Comparison of ENCODE assay signal across 10 cellular contexts in the genomic region with DNA sequence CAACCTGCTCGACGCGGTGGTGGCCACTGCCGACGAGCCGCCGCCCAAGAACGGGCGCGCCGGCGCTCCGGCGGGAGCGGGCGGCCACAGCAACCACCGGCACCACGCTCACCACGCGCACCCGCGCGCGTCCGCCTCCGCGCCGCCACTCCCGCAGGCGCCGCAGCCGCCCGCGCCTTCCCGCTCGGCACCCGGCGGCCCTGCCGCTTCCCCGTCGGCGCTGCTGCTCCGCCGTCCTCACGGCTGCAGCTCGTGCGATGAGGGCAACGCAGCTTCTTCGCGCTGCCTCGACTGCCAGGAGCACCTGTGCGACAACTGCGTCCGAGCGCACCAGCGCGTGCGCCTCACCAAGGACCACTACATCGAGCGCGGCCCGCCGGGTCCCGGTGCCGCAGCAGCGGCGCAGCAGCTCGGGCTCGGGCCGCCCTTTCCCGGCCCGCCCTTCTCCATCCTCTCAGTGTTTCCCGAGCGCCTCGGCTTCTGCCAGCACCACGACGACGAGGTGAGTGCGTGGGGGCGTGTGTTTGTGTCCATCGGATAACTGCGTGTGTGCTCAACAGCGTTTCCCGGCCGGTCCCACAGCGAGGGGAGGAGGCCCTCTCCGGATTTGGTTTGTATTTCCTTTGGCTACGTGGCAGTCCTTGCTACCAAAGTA. TPM values are rescaled to one million over a fixed set of nuclear protein-coding genes. Genes with fewer than 3 reads are reported as not detected.
DNase-seq lines count a peak whose midpoint lies in the region; ATAC-seq, FAIRE-seq and TF ChIP-seq lines count a peak whose summit lies in the region.
"Had no signal": no experiment of that assay in that cellular context is flagged by ENCODE, and none has a peak within 500 bp of the region (broad histone marks: within the 10 kb centered on the region; RNA-seq: fewer than 3 reads in every experiment).

No MANE protein-coding gene starts in this region.

- DNase-seq in activated CD4-positive, CD25-positive, alpha-beta regulatory T cell treated with anti-CD3 and anti-CD28 coated beads, Interleukin-2, amount 50 U/mL, for 72 hours = peak; percentile 33
- DNase-seq in WTC11 (ENCODE audit: low spot score) (no peak), amniotic stem cell (lab: John Stamatoyannopoulos, UW) (no peak), GM19239 (ENCODE audit: insufficient read length, low spot score) (no peak)
- no peak for DNase-seq in stimulated activated effector memory CD8-positive, alpha-beta T cell treated with anti-CD3 and anti-CD28 coated beads, Interleukin-12 subunit alpha, Interleukin-12 subunit beta, amount 100 ng/mL, for 72 hours (ENCODE audit: low spot score in 2 of 2)
- DNase-seq: C1 segment of cervical spinal cord, WERI-Rb-1 had no signal

- H3K4me1 ChIP-seq in iPS-18a (ENCODE audit: control insufficient read depth, low read depth, low read length) = peaks cover 37% of the 10 kb centered on the region

- H3K4me3 Mint-ChIP-seq in WTC11 = peak overlapping the region; percentile 100
- peak overlapping the region; percentile 65 for H3K4me3 Mint-ChIP-seq in stimulated activated effector memory CD8-positive, alpha-beta T cell treated with anti-CD3 and anti-CD28 coated beads, Interleukin-12 subunit alpha, Interleukin-12 subunit beta, amount 100 ng/mL, for 72 hours

- no peak for ATAC-seq in activated CD4-positive, CD25-positive, alpha-beta regulatory T cell treated with anti-CD3 and anti-CD28 coated beads, Interleukin-2, amount 50 U/mL, for 24 hours
- ATAC-seq in WTC11 (no peak), GM19351 (IDR thresholded peaks at IDR 0.05; ENCODE audit: unreplicated experiment) (no peak)
- no peak for ATAC-seq in stimulated activated effector memory CD8-positive, alpha-beta T cell treated with anti-CD3 and anti-CD28 coated beads, Interleukin-12 subunit alpha, Interleukin-12 subunit beta, amount 100 ng/mL, for 72 hours

- H3K4me3 ChIP-seq in iPS-18a (ENCODE audit: low read length) = peak overlapping the region; percentile 98

- POLR2A ChIA-PET in WTC11 (lab: Charles Lee) = no interaction called here

- no peaks in the 10 kb centered on the region for H3K9me3 ChIP-seq in iPS-18a (ENCODE audit: control insufficient read depth, low read depth, low read length)

- no peak for TF ChIP-seq CTCF in WTC11 (IDR thresholded peaks at IDR 0.05)

- CTCF ChIA-PET in WTC11 (lab: Charles Lee) = no interaction called here

- peak overlapping the region; percentile 96 for H3K27ac Mint-ChIP-seq in WTC11
- H3K27ac Mint-ChIP-seq in stimulated activated effector memory CD8-positive, alpha-beta T cell treated with anti-CD3 and anti-CD28 coated beads, Interleukin-12 subunit alpha, Interleukin-12 subunit beta, amount 100 ng/mL, for 72 hours = no peak overlapping the region

- H3K4me1 Mint-ChIP-seq in WTC11 = peaks cover 44% of the 10 kb centered on the region
- H3K4me1 Mint-ChIP-seq in stimulated activated effector memory CD8-positive, alpha-beta T cell treated with anti-CD3 and anti-CD28 coated beads, Interleukin-12 subunit alpha, Interleukin-12 subunit beta, amount 100 ng/mL, for 72 hours = peaks cover 7% of the 10 kb centered on the region

- peaks cover 53% of the 10 kb centered on the region for H3K36me3 Mint-ChIP-seq in WTC11
- H3K36me3 Mint-ChIP-seq in stimulated activated effector memory CD8-positive, alpha-beta T cell treated with anti-CD3 and anti-CD28 coated beads, Interleukin-12 subunit alpha, Interleukin-12 subunit beta, amount 100 ng/mL, for 72 hours = no peaks in the 10 kb centered on the region

- H3K9me3 Mint-ChIP-seq in WTC11 = no peaks in the 10 kb centered on the region
- H3K9me3 Mint-ChIP-seq in stimulated activated effector memory CD8-positive, alpha-beta T cell treated with anti-CD3 and anti-CD28 coated beads, Interleukin-12 subunit alpha, Interleukin-12 subunit beta, amount 100 ng/mL, for 72 hours = no peaks in the 10 kb centered on the region

- H3K27me3 Mint-ChIP-seq in WTC11 (ENCODE audit: low read depth) = peaks cover 7% of the 10 kb centered on the region; the same call in 1 of the 2 replicates

- no peak for FAIRE-seq in GM19239 (lab: Jason Lieb, UNC)

- H3K36me3 ChIP-seq in iPS-18a (ENCODE audit: control insufficient read depth, low read depth, low read length) = peaks cover 41% of the 10 kb centered on the region
- H3K36me3 ChIP-seq: WERI-Rb-1 had no signal

- H3K27ac ChIP-seq in iPS-18a (ENCODE audit: low read length) = peak overlapping the region; percentile 12
- H3K27ac ChIP-seq: WERI-Rb-1 had no signal

- no peaks in the 10 kb centered on the region for H3K27me3 ChIP-seq in iPS-18a (ENCODE audit: control insufficient read depth, insufficient read depth, low read length)

- H3K9ac ChIP-seq in iPS-18a (ENCODE audit: low read length) = peak overlapping the region; percentile 95

TF ChIP-seq in WTC11, 78 proteins besides CTCF, POLR2A, EP300 and RAD21 (continues in another document):
- TF ChIP-seq, protein P1, sequence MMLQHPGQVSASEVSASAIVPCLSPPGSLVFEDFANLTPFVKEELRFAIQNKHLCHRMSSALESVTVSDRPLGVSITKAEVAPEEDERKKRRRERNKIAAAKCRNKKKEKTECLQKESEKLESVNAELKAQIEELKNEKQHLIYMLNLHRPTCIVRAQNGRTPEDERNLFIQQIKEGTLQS (CRISPR knock-in tag; conservative IDR thresholded peaks at IDR 0.05) = no peak
- TF ChIP-seq, protein P2, sequence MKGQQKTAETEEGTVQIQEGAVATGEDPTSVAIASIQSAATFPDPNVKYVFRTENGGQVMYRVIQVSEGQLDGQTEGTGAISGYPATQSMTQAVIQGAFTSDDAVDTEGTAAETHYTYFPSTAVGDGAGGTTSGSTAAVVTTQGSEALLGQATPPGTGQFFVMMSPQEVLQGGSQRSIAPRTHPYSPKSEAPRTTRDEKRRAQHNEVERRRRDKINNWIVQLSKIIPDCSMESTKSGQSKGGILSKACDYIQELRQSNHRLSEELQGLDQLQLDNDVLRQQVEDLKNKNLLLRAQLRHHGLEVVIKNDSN (CRISPR knock-in tag; IDR thresholded peaks at IDR 0.05) = no peak
- TF ChIP-seq FOXK1 (CRISPR knock-in tag; IDR thresholded peaks at IDR 0.05) = 0 out of 2 replicates have a peak, but pooled peaks have one; percentile 11
- TF ChIP-seq SMAD3 (CRISPR knock-in tag; IDR thresholded peaks at IDR 0.05; ENCODE audit: borderline replicate concordance) = no peak
- no peak for TF ChIP-seq HMGXB4 (CRISPR knock-in tag; IDR thresholded peaks at IDR 0.05)
- TF ChIP-seq, protein P3, sequence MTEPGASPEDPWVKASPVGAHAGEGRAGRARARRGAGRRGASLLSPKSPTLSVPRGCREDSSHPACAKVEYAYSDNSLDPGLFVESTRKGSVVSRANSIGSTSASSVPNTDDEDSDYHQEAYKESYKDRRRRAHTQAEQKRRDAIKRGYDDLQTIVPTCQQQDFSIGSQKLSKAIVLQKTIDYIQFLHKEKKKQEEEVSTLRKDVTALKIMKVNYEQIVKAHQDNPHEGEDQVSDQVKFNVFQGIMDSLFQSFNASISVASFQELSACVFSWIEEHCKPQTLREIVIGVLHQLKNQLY (CRISPR knock-in tag; IDR thresholded peaks at IDR 0.05) = no peak
- TF ChIP-seq ZBTB43 (CRISPR knock-in tag; IDR thresholded peaks at IDR 0.05) = peak; percentile 62; the same call in 1 of the 2 replicates
- TF ChIP-seq ESRRA (CRISPR knock-in tag; IDR thresholded peaks at IDR 0.05; ENCODE audit: borderline replicate concordance) = 0 out of 2 replicates have a peak, but pooled peaks have one; percentile 49
- TF ChIP-seq ZNF396 (CRISPR knock-in tag; IDR thresholded peaks at IDR 0.05; ENCODE audit: borderline replicate concordance) = no peak
- TF ChIP-seq IRF2 (CRISPR knock-in tag; IDR thresholded peaks at IDR 0.05; ENCODE audit: borderline replicate concordance, low read depth) = no peak
- 0 out of 2 replicates have a peak, but pooled peaks have one; percentile 25 for TF ChIP-seq NFYB (CRISPR knock-in tag; conservative IDR thresholded peaks at IDR 0.05; ENCODE audit: low read depth)
- TF ChIP-seq, protein P4, sequence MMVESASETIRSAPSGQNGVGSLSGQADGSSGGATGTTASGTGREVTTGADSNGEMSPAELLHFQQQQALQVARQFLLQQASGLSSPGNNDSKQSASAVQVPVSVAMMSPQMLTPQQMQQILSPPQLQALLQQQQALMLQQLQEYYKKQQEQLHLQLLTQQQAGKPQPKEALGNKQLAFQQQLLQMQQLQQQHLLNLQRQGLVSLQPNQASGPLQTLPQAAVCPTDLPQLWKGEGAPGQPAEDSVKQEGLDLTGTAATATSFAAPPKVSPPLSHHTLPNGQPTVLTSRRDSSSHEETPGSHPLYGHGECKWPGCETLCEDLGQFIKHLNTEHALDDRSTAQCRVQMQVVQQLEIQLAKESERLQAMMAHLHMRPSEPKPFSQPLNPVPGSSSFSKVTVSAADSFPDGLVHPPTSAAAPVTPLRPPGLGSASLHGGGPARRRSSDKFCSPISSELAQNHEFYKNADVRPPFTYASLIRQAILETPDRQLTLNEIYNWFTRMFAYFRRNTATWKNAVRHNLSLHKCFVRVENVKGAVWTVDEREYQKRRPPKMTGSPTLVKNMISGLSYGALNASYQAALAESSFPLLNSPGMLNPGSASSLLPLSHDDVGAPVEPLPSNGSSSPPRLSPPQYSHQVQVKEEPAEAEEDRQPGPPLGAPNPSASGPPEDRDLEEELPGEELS (CRISPR knock-in tag; IDR thresholded peaks at IDR 0.05) = peak; percentile 15; the same call in 1 of the 2 replicates
- peak; percentile 99 for TF ChIP-seq KAT7 (CRISPR knock-in tag; IDR thresholded peaks at IDR 0.05; ENCODE audit: borderline replicate concordance)

RNA-seq across cellular contexts. Expression of gene TRIM71, which starts 0.8 kb away (rescaled TPM):
- 237 to 274 TPM (median 238 TPM) in 3 replicates for total RNA-seq in WTC11 (2021)
